In the genomic region with DNA sequence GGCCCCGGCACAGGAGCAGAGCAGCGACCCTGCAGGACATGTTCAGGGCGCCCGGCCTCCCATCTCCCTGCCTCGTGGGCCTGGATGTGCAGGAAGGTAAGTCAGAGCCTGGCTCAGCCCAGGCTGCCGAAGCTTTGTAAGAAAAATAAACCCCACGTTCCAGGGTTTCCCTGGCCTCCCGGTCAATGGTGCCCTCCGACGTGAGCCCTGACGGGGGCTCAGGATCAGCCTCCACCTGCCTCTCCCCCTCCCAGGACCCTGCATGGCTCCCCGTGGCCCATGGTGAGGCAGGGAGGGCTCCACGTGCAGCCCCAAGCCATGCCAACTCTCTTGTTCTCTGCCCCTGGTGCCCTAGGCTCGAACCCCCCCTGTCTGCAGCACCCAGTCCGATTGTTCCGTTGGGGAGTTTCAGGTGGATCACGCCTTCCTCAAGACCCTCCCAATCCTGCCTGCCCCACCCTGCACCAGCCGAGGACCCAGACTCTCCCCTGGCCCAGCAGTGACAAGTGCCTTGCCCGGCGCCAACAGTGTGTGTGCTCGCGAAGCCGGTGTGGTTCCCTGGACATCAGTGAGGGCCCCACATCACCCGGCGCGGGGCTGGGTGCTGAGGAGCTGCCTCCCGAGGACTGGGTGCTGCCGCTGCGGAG, we compare ENCODE assay signal across 3 cellular contexts.
TF ChIP-seq lines count a peak whose summit lies in the region.

No MANE protein-coding gene starts in this region.

TF ChIP-seq in A549, 52 proteins besides CTCF, POLR2A, EP300 and RAD21:
- TF ChIP-seq HEYL (CRISPR knock-in tag; IDR thresholded peaks at IDR 0.05) (no peak), ZC3H11A (IDR thresholded peaks at IDR 0.05) (no peak), SREBF2 (IDR thresholded peaks at IDR 0.05) (no peak)
- TF ChIP-seq, protein P1, sequence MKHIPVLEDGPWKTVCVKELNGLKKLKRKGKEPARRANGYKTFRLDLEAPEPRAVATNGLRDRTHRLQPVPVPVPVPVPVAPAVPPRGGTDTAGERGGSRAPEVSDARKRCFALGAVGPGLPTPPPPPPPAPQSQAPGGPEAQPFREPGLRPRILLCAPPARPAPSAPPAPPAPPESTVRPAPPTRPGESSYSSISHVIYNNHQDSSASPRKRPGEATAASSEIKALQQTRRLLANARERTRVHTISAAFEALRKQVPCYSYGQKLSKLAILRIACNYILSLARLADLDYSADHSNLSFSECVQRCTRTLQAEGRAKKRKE (CRISPR knock-in tag; IDR thresholded peaks at IDR 0.05; ENCODE audit: low read depth): no peak
- TF ChIP-seq, protein P2, sequence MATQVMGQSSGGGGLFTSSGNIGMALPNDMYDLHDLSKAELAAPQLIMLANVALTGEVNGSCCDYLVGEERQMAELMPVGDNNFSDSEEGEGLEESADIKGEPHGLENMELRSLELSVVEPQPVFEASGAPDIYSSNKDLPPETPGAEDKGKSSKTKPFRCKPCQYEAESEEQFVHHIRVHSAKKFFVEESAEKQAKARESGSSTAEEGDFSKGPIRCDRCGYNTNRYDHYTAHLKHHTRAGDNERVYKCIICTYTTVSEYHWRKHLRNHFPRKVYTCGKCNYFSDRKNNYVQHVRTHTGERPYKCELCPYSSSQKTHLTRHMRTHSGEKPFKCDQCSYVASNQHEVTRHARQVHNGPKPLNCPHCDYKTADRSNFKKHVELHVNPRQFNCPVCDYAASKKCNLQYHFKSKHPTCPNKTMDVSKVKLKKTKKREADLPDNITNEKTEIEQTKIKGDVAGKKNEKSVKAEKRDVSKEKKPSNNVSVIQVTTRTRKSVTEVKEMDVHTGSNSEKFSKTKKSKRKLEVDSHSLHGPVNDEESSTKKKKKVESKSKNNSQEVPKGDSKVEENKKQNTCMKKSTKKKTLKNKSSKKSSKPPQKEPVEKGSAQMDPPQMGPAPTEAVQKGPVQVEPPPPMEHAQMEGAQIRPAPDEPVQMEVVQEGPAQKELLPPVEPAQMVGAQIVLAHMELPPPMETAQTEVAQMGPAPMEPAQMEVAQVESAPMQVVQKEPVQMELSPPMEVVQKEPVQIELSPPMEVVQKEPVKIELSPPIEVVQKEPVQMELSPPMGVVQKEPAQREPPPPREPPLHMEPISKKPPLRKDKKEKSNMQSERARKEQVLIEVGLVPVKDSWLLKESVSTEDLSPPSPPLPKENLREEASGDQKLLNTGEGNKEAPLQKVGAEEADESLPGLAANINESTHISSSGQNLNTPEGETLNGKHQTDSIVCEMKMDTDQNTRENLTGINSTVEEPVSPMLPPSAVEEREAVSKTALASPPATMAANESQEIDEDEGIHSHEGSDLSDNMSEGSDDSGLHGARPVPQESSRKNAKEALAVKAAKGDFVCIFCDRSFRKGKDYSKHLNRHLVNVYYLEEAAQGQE (IDR thresholded peaks at IDR 0.05): no peak
TF ChIP-seq in A549: peak in this region for 0.

TF ChIP-seq in GM23338, 12 proteins besides CTCF, POLR2A, EP300 and RAD21 (continues in another document):
- no peak for TF ChIP-seq ZNF331 (CRISPR knock-in tag; IDR thresholded peaks at IDR 0.05; ENCODE audit: low read depth)
- TF ChIP-seq, protein P3, sequence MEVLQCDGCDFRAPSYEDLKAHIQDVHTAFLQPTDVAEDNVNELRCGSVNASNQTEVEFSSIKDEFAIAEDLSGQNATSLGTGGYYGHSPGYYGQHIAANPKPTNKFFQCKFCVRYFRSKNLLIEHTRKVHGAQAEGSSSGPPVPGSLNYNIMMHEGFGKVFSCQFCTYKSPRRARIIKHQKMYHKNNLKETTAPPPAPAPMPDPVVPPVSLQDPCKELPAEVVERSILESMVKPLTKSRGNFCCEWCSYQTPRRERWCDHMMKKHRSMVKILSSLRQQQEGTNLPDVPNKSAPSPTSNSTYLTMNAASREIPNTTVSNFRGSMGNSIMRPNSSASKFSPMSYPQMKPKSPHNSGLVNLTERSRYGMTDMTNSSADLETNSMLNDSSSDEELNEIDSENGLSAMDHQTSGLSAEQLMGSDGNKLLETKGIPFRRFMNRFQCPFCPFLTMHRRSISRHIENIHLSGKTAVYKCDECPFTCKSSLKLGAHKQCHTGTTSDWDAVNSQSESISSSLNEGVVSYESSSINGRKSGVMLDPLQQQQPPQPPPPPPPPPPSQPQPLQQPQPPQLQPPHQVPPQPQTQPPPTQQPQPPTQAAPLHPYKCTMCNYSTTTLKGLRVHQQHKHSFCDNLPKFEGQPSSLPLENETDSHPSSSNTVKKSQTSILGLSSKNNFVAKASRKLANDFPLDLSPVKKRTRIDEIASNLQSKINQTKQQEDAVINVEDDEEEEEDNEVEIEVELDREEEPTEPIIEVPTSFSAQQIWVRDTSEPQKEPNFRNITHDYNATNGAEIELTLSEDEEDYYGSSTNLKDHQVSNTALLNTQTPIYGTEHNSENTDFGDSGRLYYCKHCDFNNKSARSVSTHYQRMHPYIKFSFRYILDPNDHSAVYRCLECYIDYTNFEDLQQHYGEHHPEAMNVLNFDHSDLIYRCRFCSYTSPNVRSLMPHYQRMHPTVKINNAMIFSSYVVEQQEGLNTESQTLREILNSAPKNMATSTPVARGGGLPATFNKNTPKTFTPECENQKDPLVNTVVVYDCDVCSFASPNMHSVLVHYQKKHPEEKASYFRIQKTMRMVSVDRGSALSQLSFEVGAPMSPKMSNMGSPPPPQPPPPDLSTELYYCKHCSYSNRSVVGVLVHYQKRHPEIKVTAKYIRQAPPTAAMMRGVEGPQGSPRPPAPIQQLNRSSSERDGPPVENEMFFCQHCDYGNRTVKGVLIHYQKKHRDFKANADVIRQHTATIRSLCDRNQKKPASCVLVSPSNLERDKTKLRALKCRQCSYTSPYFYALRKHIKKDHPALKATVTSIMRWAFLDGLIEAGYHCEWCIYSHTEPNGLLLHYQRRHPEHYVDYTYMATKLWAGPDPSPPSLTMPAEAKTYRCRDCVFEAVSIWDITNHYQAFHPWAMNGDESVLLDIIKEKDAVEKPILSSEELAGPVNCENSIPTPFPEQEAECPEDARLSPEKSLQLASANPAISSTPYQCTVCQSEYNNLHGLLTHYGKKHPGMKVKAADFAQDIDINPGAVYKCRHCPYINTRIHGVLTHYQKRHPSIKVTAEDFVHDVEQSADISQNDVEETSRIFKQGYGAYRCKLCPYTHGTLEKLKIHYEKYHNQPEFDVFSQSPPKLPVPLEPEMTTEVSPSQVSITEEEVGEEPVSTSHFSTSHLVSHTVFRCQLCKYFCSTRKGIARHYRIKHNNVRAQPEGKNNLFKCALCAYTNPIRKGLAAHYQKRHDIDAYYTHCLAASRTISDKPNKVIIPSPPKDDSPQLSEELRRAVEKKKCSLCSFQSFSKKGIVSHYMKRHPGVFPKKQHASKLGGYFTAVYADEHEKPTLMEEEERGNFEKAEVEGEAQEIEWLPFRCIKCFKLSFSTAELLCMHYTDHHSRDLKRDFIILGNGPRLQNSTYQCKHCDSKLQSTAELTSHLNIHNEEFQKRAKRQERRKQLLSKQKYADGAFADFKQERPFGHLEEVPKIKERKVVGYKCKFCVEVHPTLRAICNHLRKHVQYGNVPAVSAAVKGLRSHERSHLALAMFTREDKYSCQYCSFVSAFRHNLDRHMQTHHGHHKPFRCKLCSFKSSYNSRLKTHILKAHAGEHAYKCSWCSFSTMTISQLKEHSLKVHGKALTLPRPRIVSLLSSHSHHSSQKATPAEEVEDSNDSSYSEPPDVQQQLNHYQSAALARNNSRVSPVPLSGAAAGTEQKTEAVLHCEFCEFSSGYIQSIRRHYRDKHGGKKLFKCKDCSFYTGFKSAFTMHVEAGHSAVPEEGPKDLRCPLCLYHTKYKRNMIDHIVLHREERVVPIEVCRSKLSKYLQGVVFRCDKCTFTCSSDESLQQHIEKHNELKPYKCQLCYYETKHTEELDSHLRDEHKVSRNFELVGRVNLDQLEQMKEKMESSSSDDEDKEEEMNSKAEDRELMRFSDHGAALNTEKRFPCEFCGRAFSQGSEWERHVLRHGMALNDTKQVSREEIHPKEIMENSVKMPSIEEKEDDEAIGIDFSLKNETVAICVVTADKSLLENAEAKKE (CRISPR knock-in tag; IDR thresholded peaks at IDR 0.05): no peak
- TF ChIP-seq, protein P4, sequence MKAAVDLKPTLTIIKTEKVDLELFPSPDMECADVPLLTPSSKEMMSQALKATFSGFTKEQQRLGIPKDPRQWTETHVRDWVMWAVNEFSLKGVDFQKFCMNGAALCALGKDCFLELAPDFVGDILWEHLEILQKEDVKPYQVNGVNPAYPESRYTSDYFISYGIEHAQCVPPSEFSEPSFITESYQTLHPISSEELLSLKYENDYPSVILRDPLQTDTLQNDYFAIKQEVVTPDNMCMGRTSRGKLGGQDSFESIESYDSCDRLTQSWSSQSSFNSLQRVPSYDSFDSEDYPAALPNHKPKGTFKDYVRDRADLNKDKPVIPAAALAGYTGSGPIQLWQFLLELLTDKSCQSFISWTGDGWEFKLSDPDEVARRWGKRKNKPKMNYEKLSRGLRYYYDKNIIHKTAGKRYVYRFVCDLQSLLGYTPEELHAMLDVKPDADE (IDR thresholded peaks at IDR 0.05): no peak
- no peak for TF ChIP-seq JUNB (IDR thresholded peaks at IDR 0.05; ENCODE audit: unreplicated experiment)
- TF ChIP-seq CREB1 (CRISPR knock-in tag; IDR thresholded peaks at IDR 0.05; ENCODE audit: low read depth): no peak
- no peak for TF ChIP-seq EZH2phosphoT487 (IDR thresholded peaks at IDR 0.05; ENCODE audit: unreplicated experiment)
- TF ChIP-seq POLR2AphosphoS5 (IDR thresholded peaks at IDR 0.05; ENCODE audit: low read depth): no peak
- no peak for TF ChIP-seq STAT1 (IDR thresholded peaks at IDR 0.05; ENCODE audit: unreplicated experiment)
- TF ChIP-seq ZNF114 (CRISPR knock-in tag; IDR thresholded peaks at IDR 0.05): no peak
- TF ChIP-seq NANOG (IDR thresholded peaks at IDR 0.05; ENCODE audit: borderline replicate concordance): no peak
- no peak for TF ChIP-seq EZH2 (IDR thresholded peaks at IDR 0.05; ENCODE audit: low read depth, unreplicated experiment)

TF ChIP-seq in H1, 55 proteins besides CTCF, POLR2A, EP300 and RAD21:
- no peak for TF ChIP-seq BCL11A (IDR thresholded peaks at IDR 0.05; ENCODE audit: low read depth in 2 of 2, low read length in 2 of 2)
- TF ChIP-seq BACH1 (IDR thresholded peaks at IDR 0.05; ENCODE audit: low read length): no peak
- TF ChIP-seq, protein P5, sequence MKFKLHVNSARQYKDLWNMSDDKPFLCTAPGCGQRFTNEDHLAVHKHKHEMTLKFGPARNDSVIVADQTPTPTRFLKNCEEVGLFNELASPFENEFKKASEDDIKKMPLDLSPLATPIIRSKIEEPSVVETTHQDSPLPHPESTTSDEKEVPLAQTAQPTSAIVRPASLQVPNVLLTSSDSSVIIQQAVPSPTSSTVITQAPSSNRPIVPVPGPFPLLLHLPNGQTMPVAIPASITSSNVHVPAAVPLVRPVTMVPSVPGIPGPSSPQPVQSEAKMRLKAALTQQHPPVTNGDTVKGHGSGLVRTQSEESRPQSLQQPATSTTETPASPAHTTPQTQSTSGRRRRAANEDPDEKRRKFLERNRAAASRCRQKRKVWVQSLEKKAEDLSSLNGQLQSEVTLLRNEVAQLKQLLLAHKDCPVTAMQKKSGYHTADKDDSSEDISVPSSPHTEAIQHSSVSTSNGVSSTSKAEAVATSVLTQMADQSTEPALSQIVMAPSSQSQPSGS (IDR thresholded peaks at IDR 0.05; ENCODE audit: low read length): no peak
- TF ChIP-seq POU5F1 (IDR thresholded peaks at IDR 0.05; ENCODE audit: low read depth, low read length): no peak
- no peak for TF ChIP-seq SIN3A (conservative IDR thresholded peaks at IDR 0.05 in 1 of 2, IDR thresholded peaks at IDR 0.05 in 1 of 2; ENCODE audit: low read depth in 1 of 2, low read length in 2 of 2)
